ENCODE assay signal across 16 cellular contexts in the genomic region with DNA sequence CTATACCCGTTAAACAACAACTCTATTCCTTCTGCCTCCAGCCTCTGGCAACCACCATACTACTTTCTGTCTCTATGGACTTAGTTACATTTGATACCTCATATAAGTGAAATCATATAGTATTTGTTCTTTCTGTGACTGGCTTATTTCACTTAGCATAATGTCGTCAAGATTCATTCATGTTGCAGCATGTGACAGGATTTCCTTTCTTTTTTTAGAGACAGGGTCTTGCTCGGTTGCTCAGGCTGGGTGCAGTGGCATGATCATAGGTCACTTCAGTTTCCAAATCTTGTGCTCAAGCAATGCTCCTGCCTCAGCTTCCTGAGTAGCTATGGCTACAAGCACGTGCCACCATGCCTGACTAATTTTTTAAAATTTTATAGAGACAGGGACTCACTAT. TPM values are rescaled to one million over a fixed set of nuclear protein-coding genes. Genes with fewer than 3 reads are reported as not detected.
DNase-seq lines count a peak whose midpoint lies in the region; ATAC-seq and TF ChIP-seq lines count a peak whose summit lies in the region.
"Had no signal": no experiment of that assay in that cellular context is flagged by ENCODE, and none has a peak within 500 bp of the region (broad histone marks: within the 10 kb centered on the region; RNA-seq: fewer than 3 reads in every experiment).

No MANE protein-coding gene starts in this region.

- H3K4me1 Mint-ChIP-seq in activated B cell treated with CpG ODN at 0.5 μM for 24 hours: peaks cover 81% of the 10 kb centered on the region

- intact Hi-C loops in activated B cell treated with CpG ODN at 0.5 μM for 24 hours (cut with micrococcal nuclease): loop anchor here (10.0 kb wide), 1 partner anchor 48 kb away; no protein-coding TSS in a partner anchor

- H3K4me1 ChIP-seq in DOHH2 (ENCODE audit: control insufficient read depth, low read length): peaks cover 100% of the 10 kb centered on the region

- no peaks in the 10 kb centered on the region for H3K79me2 ChIP-seq in DOHH2 (ENCODE audit: control insufficient read depth, low read length)

- peaks cover 54% of the 10 kb centered on the region for H3F3A ChIP-seq in DOHH2 (ENCODE audit: control insufficient read depth, insufficient read depth)

- no peaks in the 10 kb centered on the region for H3K36me3 Mint-ChIP-seq in activated B cell treated with CpG ODN at 0.5 μM for 24 hours (ENCODE audit: low read depth)

- peaks cover 3% of the 10 kb centered on the region; the same call in 1 of the 2 replicates for H3K9me3 ChIP-seq in DOHH2 (ENCODE audit: control insufficient read depth, insufficient read depth, low read length)
- H3K9me3 ChIP-seq: stomach had no signal

- H3K4me3 ChIP-seq in DOHH2 (ENCODE audit: low read length): peak overlapping the region; percentile 54
- H3K4me3 ChIP-seq: lung, stomach had no signal

- H3K27ac ChIP-seq in DOHH2 (ENCODE audit: low read depth, low read length): peak overlapping the region; percentile 94
- H3K27ac ChIP-seq: stomach had no signal

- H3K9me3 Mint-ChIP-seq in activated B cell treated with CpG ODN at 0.5 μM for 24 hours: peaks cover 3% of the 10 kb centered on the region
- H3K9me3 Mint-ChIP-seq: effector memory CD8-positive, alpha-beta T cell had no signal

- ATAC-seq in GM18907 (IDR thresholded peaks at IDR 0.05; ENCODE audit: unreplicated experiment) (peak; percentile 36), HG03108 (IDR thresholded peaks at IDR 0.05; ENCODE audit: unreplicated experiment) (peak; percentile 47), activated B cell treated with CpG ODN at 0.5 μM for 24 hours (ENCODE audit: low read depth) (peak; percentile 72), HG03159 (IDR thresholded peaks at IDR 0.05; ENCODE audit: unreplicated experiment) (no peak)
- ATAC-seq: effector memory CD8-positive, alpha-beta T cell; Panc1 had no signal

- CTCF ChIA-PET in activated B cell treated with CpG ODN at 0.5 μM for 24 hours (lab: Charles Lee): interaction anchor here (0.9 kb wide), 1 partner anchor 152 kb away, joined by 3 read pairs; no protein-coding TSS in a partner anchor

- no peak for DNase-seq in activated B cell treated with CpG ODN at 0.5 μM for 24 hours
- DNase-seq in putamen (ENCODE audit: low spot score): no peak
- no peak for DNase-seq in NCI-H1105 (lab: John Stamatoyannopoulos, UW)
- DNase-seq in pons (ENCODE audit: low spot score): no peak
- DNase-seq: activated CD4-positive, alpha-beta T cell treated with anti-CD3 and anti-CD28 coated beads for 4 hours; activated gamma-delta T cell; effector memory CD8-positive, alpha-beta T cell; GDM1; MV-4-11; stomach had no signal

- peak overlapping the region; percentile 73 for H3K27ac Mint-ChIP-seq in activated B cell treated with CpG ODN at 0.5 μM for 24 hours

- POLR2A ChIA-PET in activated B cell treated with CpG ODN at 0.5 μM for 24 hours (lab: Charles Lee): interaction anchor here (0.9 to 2.4 kb wide), 3 partner anchors 24 to 55 kb away, joined by 4 to 9 read pairs (median 5); partner anchors contain the start of genes SORL1 and SORL1-AS1

- H3K36me3 ChIP-seq in DOHH2 (ENCODE audit: control insufficient read depth, low read length): peaks cover 8% of the 10 kb centered on the region; the same call in 1 of the 2 replicates
- H3K36me3 ChIP-seq: stomach had no signal

- no peaks in the 10 kb centered on the region for H4K20me1 ChIP-seq in DOHH2 (ENCODE audit: control insufficient read depth, insufficient read depth, low read depth, low read length)

- no peaks in the 10 kb centered on the region for H3K9me2 ChIP-seq in DOHH2 (replicated peaks; ENCODE audit: control insufficient read depth, low read length)

- H3K4me3 Mint-ChIP-seq in activated B cell treated with CpG ODN at 0.5 μM for 24 hours: peak overlapping the region; percentile 48
- H3K4me3 Mint-ChIP-seq: effector memory CD8-positive, alpha-beta T cell had no signal

- no peak for TF ChIP-seq CTCF in DOHH2 (IDR thresholded peaks at IDR 0.05; ENCODE audit: low read depth, low read length, poor library complexity, severe bottlenecking)
- TF ChIP-seq CTCF in activated B cell treated with CpG ODN at 0.5 μM for 24 hours (IDR thresholded peaks at IDR 0.05): no peak

- H3K27me3 Mint-ChIP-seq in activated B cell treated with CpG ODN at 0.5 μM for 24 hours: peaks cover 2% of the 10 kb centered on the region
- H3K27me3 Mint-ChIP-seq: effector memory CD8-positive, alpha-beta T cell had no signal

- H3K4me2 ChIP-seq in DOHH2 (ENCODE audit: low read length): peak overlapping the region; percentile 77

- H3K27me3 ChIP-seq in DOHH2 (ENCODE audit: control insufficient read depth, low read length): no peaks in the 10 kb centered on the region

RNA-seq across cellular contexts. Expression of gene SORL1, which starts 29.4 kb away (rescaled TPM):
- total RNA-seq in activated B cell treated with CpG ODN at 0.5 μM for 24 hours: 159 and 180 TPM in 2 replicates
